Comparison of ENCODE assay signal across 8 cellular contexts in genomic region chr1:180168786-180169640, GRCh38. TPM values are rescaled to one million over a fixed set of nuclear protein-coding genes. Genes with fewer than 3 reads are reported as not detected.
A peak's percentile ranks its signal among the peaks of the same experiment; 100 is the strongest.
DNase-seq lines count a peak whose midpoint lies in the region; ATAC-seq and TF ChIP-seq lines count a peak whose summit lies in the region.

No MANE protein-coding gene starts in this region.

- no peaks in the 10 kb centered on the region for H4K20me1 ChIP-seq in OCI-LY3 (ENCODE audit: insufficient read depth, low read length)

- H3K9ac ChIP-seq in OCI-LY3 (ENCODE audit: low read length), result no peak overlapping the region

- H3K27me3 ChIP-seq in A673 (replicated peaks; ENCODE audit: insufficient read depth, low read depth, low read length, poor library complexity) (no peaks in the 10 kb centered on the region), GM06990 (replicated peaks; ENCODE audit: control insufficient read depth, insufficient read depth, low read length) (no peaks in the 10 kb centered on the region), OCI-LY3 (ENCODE audit: low read depth, low read length) (no peaks in the 10 kb centered on the region), left lung (no peaks in the 10 kb centered on the region)

- H3K27ac ChIP-seq in A673 (ENCODE audit: low read depth, low read length, poor library complexity, severe bottlenecking) (no peak overlapping the region), OCI-LY3 (ENCODE audit: low read length) (no peak overlapping the region), left lung (peak overlapping the region in 1 of 2 donors; percentile 37)

- POLR2A ChIA-PET in A673 (lab: Charles Lee; ENCODE audit: low non-redundant PET), result no interaction called here

- H3K4me2 ChIP-seq in OCI-LY3 (ENCODE audit: low read length), result no peak overlapping the region

- H3K4me1 ChIP-seq in A673 (ENCODE audit: insufficient read depth, low read length, poor library complexity, severe bottlenecking) (peaks cover 21% of the 10 kb centered on the region), OCI-LY3 (ENCODE audit: low read length) (no peaks in the 10 kb centered on the region), left lung (peaks cover 4 to 62% of the 10 kb centered on the region in 2 donors)

- DNase-seq in A673 (ENCODE audit: low spot score) (peak; percentile 51), GM06990 (ENCODE audit: extremely low read depth, insufficient read length) (no peak), astrocyte of the spinal cord (ENCODE audit: low read depth, low spot score) (no peak), left lung (no peak), ureter (ENCODE audit: low spot score) (peak; percentile 81), middle frontal gyrus (ENCODE audit: extremely low spot score, low spot score) (no peak)

- intact Hi-C loops in A673 (cut with micrococcal nuclease; ENCODE audit: unreplicated experiment), result loop anchor here (10.0 kb wide), 1 partner anchor 214 kb away; the partner anchor contains the start of gene CEP350
- intact Hi-C loops in left lung (cut with DNase I), result no loop called here

- H3K36me3 ChIP-seq in A673 (ENCODE audit: insufficient read depth, low read length, poor library complexity, severe bottlenecking), result no peaks in the 10 kb centered on the region
- no peaks in the 10 kb centered on the region; the same call in 1 of the 2 replicates for H3K36me3 ChIP-seq in GM06990 (ENCODE audit: control insufficient read depth, insufficient read depth, low read length)
- no peaks in the 10 kb centered on the region for H3K36me3 ChIP-seq in OCI-LY3 (replicated peaks; ENCODE audit: low read depth, low read length)
- peaks cover 0 to 46% of the 10 kb centered on the region in 2 donors for H3K36me3 ChIP-seq in left lung

- ATAC-seq in HG02938 (IDR thresholded peaks at IDR 0.05; ENCODE audit: unreplicated experiment) (peak; percentile 76), left lung (peak; percentile 71)

- no peak overlapping the region for H2AFZ ChIP-seq in OCI-LY3 (ENCODE audit: low read depth, low read length)

- TF ChIP-seq CTCF in A673 (conservative IDR thresholded peaks at IDR 0.05; ENCODE audit: low read depth, low read length) (peak; percentile 59), GM06990 (IDR thresholded peaks at IDR 0.05; ENCODE audit: insufficient read depth, low read length, poor library complexity, severe bottlenecking) (peak; percentile 76), OCI-LY3 (IDR thresholded peaks at IDR 0.05; ENCODE audit: low read depth, low read length) (peak; percentile 62), astrocyte of the spinal cord (IDR thresholded peaks at IDR 0.05; ENCODE audit: low read depth, low read length) (peak; percentile 76), left lung (IDR thresholded peaks at IDR 0.05) (peak; percentile 31 to 52)

- CTCF ChIA-PET in A673 (lab: Charles Lee), result interaction anchor here (0.7 to 2.0 kb wide), 3 partner anchors 301 to 463 kb away, joined by 4 to 11 read pairs (median 9); no protein-coding TSS in a partner anchor

- no peaks in the 10 kb centered on the region for H3K79me2 ChIP-seq in OCI-LY3 (ENCODE audit: low read length)

- no peak overlapping the region for H3K4me3 ChIP-seq in A673 (ENCODE audit: low read depth, low read length, poor library complexity, severe bottlenecking)
- no peak overlapping the region for H3K4me3 ChIP-seq in GM06990 (replicated peaks; ENCODE audit: low read depth, low read length)
- no peak overlapping the region for H3K4me3 ChIP-seq in OCI-LY3 (ENCODE audit: low read length)
- H3K4me3 ChIP-seq in astrocyte of the spinal cord (ENCODE audit: low read depth, low read length), result no peak overlapping the region
- H3K4me3 ChIP-seq in left lung, result no peak overlapping the region

- no TSS peak for BruUV-seq in A673 (replicated peaks; lab: Mats Ljungman, UMichigan)

- H3K9me3 ChIP-seq in A673 (ENCODE audit: low read depth, low read length, poor library complexity, severe bottlenecking), result no peaks in the 10 kb centered on the region
- no peaks in the 10 kb centered on the region for H3K9me3 ChIP-seq in OCI-LY3 (ENCODE audit: insufficient read depth, low read length)
- H3K9me3 ChIP-seq in left lung, result no peaks in the 10 kb centered on the region

- in situ Hi-C loops in astrocyte of the spinal cord (cut with HindIII; ENCODE audit: low sequenced_read_pairs), result no loop called here

RNA-seq across cellular contexts. Expression of gene QSOX1, which starts 14.3 kb away (rescaled TPM):
- total RNA-seq in A673 (2021) (69.0 and 69.7 TPM in 2 replicates), left lung (100 to 1,000 TPM; 433 to 482 TPM), ureter (285 TPM)

Comparison
In these comparisons a context has a peak if more than half of its experiments do, and no peak if none do; other contexts are left out.
1. DNase-seq: peak in A673 (single experiment) and ureter (single experiment); none in GM06990 (single experiment), astrocyte of the spinal cord (single experiment), left lung (0 of 2) and middle frontal gyrus (single experiment).
2. Peak in every context shown above with its lines, with median percentiles within 50 percentile points of each other: CTCF ChIP-seq.